Comparison of ENCODE assay signal across 21 cellular contexts in genomic region chr20:24737212-24737850, GRCh38.
DNase-seq lines count a peak whose midpoint lies in the region; ATAC-seq and TF ChIP-seq lines count a peak whose summit lies in the region.
"Had no signal": no experiment of that assay in that cellular context is flagged by ENCODE, and none has a peak within 500 bp of the region (broad histone marks: within the 10 kb centered on the region; RNA-seq: fewer than 3 reads in every experiment).

No MANE protein-coding gene starts in this region.

- H3K36me3 Mint-ChIP-seq in endodermal cell (ENCODE audit: low read depth), result no peaks in the 10 kb centered on the region
- H3K36me3 Mint-ChIP-seq in nephron progenitor cell (ENCODE audit: low read depth), result no peaks in the 10 kb centered on the region
- H3K36me3 Mint-ChIP-seq in stimulated activated effector memory CD8-positive, alpha-beta T cell treated with anti-CD3 and anti-CD28 coated beads, Interleukin-12 subunit alpha, Interleukin-12 subunit beta, amount 100 ng/mL, for 72 hours, result no peaks in the 10 kb centered on the region
- H3K36me3 Mint-ChIP-seq in activated naive CD8-positive, alpha-beta T cell treated with anti-CD3 and anti-CD28 coated beads, Interleukin-2, amount 50 U/mL, for 24 hours (ENCODE audit: low read depth), result no peaks in the 10 kb centered on the region

- no peaks in the 10 kb centered on the region for H3K27me3 ChIP-seq in endodermal cell (ENCODE audit: control insufficient read depth, insufficient read depth, low read length, poor library complexity, severe bottlenecking)
- H3K27me3 ChIP-seq: MG63 had no signal

- WGBS in endodermal cell (ENCODE audit: insufficient coverage in 1 of 2, insufficient read length in 1 of 2), 2 experiments, result 84 to 100% methylated on average over 6 to 10 of the region's 10 CpGs

- no peaks in the 10 kb centered on the region for H3K9me3 ChIP-seq in endodermal cell (ENCODE audit: control insufficient read depth, low read length)
- H3K9me3 ChIP-seq: HAP-1, MG63 had no signal

- peaks cover 19% of the 10 kb centered on the region for H3K4me1 Mint-ChIP-seq in stimulated activated naive CD8-positive, alpha-beta T cell treated with anti-CD3 and anti-CD28 coated beads, Interleukin-15, amount 100 ng/mL, for 72 hours
- peaks cover 15% of the 10 kb centered on the region for H3K4me1 Mint-ChIP-seq in endodermal cell
- peaks cover 35% of the 10 kb centered on the region for H3K4me1 Mint-ChIP-seq in nephron progenitor cell
- peaks cover 9% of the 10 kb centered on the region for H3K4me1 Mint-ChIP-seq in stimulated activated effector memory CD8-positive, alpha-beta T cell treated with anti-CD3 and anti-CD28 coated beads, Interleukin-12 subunit alpha, Interleukin-12 subunit beta, amount 100 ng/mL, for 72 hours
- H3K4me1 Mint-ChIP-seq in activated naive CD8-positive, alpha-beta T cell treated with anti-CD3 and anti-CD28 coated beads, Interleukin-2, amount 50 U/mL, for 24 hours, result peaks cover 19% of the 10 kb centered on the region

- no peak overlapping the region for H3K4me3 Mint-ChIP-seq in stimulated activated naive CD8-positive, alpha-beta T cell treated with anti-CD3 and anti-CD28 coated beads, Interleukin-15, amount 100 ng/mL, for 72 hours
- no peak overlapping the region for H3K4me3 Mint-ChIP-seq in endodermal cell
- no peak overlapping the region for H3K4me3 Mint-ChIP-seq in nephron progenitor cell
- H3K4me3 Mint-ChIP-seq in stimulated activated effector memory CD8-positive, alpha-beta T cell treated with anti-CD3 and anti-CD28 coated beads, Interleukin-12 subunit alpha, Interleukin-12 subunit beta, amount 100 ng/mL, for 72 hours, result no peak overlapping the region
- H3K4me3 Mint-ChIP-seq in activated naive CD8-positive, alpha-beta T cell treated with anti-CD3 and anti-CD28 coated beads, Interleukin-2, amount 50 U/mL, for 24 hours, result no peak overlapping the region
- H3K4me3 Mint-ChIP-seq: HFFc6 had no signal

- H3K9me3 Mint-ChIP-seq in stimulated activated naive CD8-positive, alpha-beta T cell treated with anti-CD3 and anti-CD28 coated beads, Interleukin-15, amount 100 ng/mL, for 72 hours, result no peaks in the 10 kb centered on the region
- H3K9me3 Mint-ChIP-seq in endodermal cell (no peaks in the 10 kb centered on the region), nephron progenitor cell (no peaks in the 10 kb centered on the region)
- no peaks in the 10 kb centered on the region for H3K9me3 Mint-ChIP-seq in stimulated activated effector memory CD8-positive, alpha-beta T cell treated with anti-CD3 and anti-CD28 coated beads, Interleukin-12 subunit alpha, Interleukin-12 subunit beta, amount 100 ng/mL, for 72 hours
- H3K9me3 Mint-ChIP-seq in activated naive CD8-positive, alpha-beta T cell treated with anti-CD3 and anti-CD28 coated beads, Interleukin-2, amount 50 U/mL, for 24 hours, result no peaks in the 10 kb centered on the region
- H3K9me3 Mint-ChIP-seq: HFFc6 had no signal

- H3K36me3 ChIP-seq in endodermal cell (ENCODE audit: control insufficient read depth, insufficient read depth, low read length), result no peaks in the 10 kb centered on the region
- H3K36me3 ChIP-seq: HAP-1, MG63 had no signal

- no peak overlapping the region for H3K9ac ChIP-seq in endodermal cell (ENCODE audit: extremely low read depth, low read length, poor library complexity, severe bottlenecking)
- H3K9ac ChIP-seq: GM23248 had no signal

- no peak overlapping the region for H3K27ac ChIP-seq in endodermal cell (ENCODE audit: low read depth, low read length)
- H3K27ac ChIP-seq: GM23248 had no signal

- H3K4me3 ChIP-seq in endodermal cell (ENCODE audit: low read length), result no peak overlapping the region
- H3K4me3 ChIP-seq: GM23248, HAP-1, MG63 had no signal

- no peaks in the 10 kb centered on the region for H3K4me1 ChIP-seq in endodermal cell (ENCODE audit: control insufficient read depth, insufficient read depth, low read length)
- H3K4me1 ChIP-seq: HAP-1 had no signal

- no peak overlapping the region for H3K27ac Mint-ChIP-seq in stimulated activated naive CD8-positive, alpha-beta T cell treated with anti-CD3 and anti-CD28 coated beads, Interleukin-15, amount 100 ng/mL, for 72 hours
- H3K27ac Mint-ChIP-seq in endodermal cell, result no peak overlapping the region
- peak overlapping the region; percentile 94 for H3K27ac Mint-ChIP-seq in nephron progenitor cell
- no peak overlapping the region for H3K27ac Mint-ChIP-seq in stimulated activated effector memory CD8-positive, alpha-beta T cell treated with anti-CD3 and anti-CD28 coated beads, Interleukin-12 subunit alpha, Interleukin-12 subunit beta, amount 100 ng/mL, for 72 hours
- H3K27ac Mint-ChIP-seq in activated naive CD8-positive, alpha-beta T cell treated with anti-CD3 and anti-CD28 coated beads, Interleukin-2, amount 50 U/mL, for 24 hours, result no peak overlapping the region
- H3K27ac Mint-ChIP-seq: HFFc6 had no signal

- intact Hi-C loops in Right ventricle myocardium superior (cut with DNase I), result no loop called here

- no peak for DNase-seq in stimulated activated naive CD8-positive, alpha-beta T cell treated with anti-CD3 and anti-CD28 coated beads, Interleukin-15, amount 100 ng/mL, for 72 hours
- DNase-seq in stimulated activated naive CD8-positive, alpha-beta T cell treated with anti-CD3 and anti-CD28 coated beads, Interleukin-15, Interleukin-2, amounts not matched to agents 100 U/mL and 50 U/mL, for 24 hours, result no peak
- DNase-seq in endodermal cell, result peak; percentile 69
- DNase-seq in nephron progenitor cell, result no peak
- peak in 1 of 2 donors; percentile 44 for DNase-seq in stimulated activated effector memory CD8-positive, alpha-beta T cell treated with anti-CD3 and anti-CD28 coated beads, Interleukin-12 subunit alpha, Interleukin-12 subunit beta, amount 100 ng/mL, for 72 hours (ENCODE audit: low spot score in 2 of 2)
- no peak for DNase-seq in activated naive CD8-positive, alpha-beta T cell treated with anti-CD3 and anti-CD28 coated beads, Interleukin-2, amount 50 U/mL, for 24 hours
- no peak for DNase-seq in NCI-H446 treated with DMSO at 0.1 percent for 48 hours (lab: John Stamatoyannopoulos, UW)
- no peak for DNase-seq in Right ventricle myocardium superior
- DNase-seq: DMS53; GM23248; HFFc6; KG1; MG63; NCI-H2029; NCI-H446; NCI-H526; NCI-H82; NK-92 treated with Interleukin-12 subunit alpha and Interleukin-12 subunit beta, amount 100 ng/mL, for 24 hours; PC-3 had no signal

- TF ChIP-seq CTCF in endodermal cell (conservative IDR thresholded peaks at IDR 0.05) (peak; percentile 27), nephron progenitor cell (IDR thresholded peaks at IDR 0.05) (no peak)

- ATAC-seq in stimulated activated naive CD8-positive, alpha-beta T cell treated with anti-CD3 and anti-CD28 coated beads, Interleukin-15, amount 100 ng/mL, for 72 hours, result peak; percentile 22
- ATAC-seq in stimulated activated naive CD8-positive, alpha-beta T cell treated with anti-CD3 and anti-CD28 coated beads, Interleukin-15, Interleukin-2, amounts not matched to agents 100 U/mL and 50 U/mL, for 24 hours, result no peak
- ATAC-seq in stimulated activated effector memory CD8-positive, alpha-beta T cell treated with anti-CD3 and anti-CD28 coated beads, Interleukin-12 subunit alpha, Interleukin-12 subunit beta, amount 100 ng/mL, for 72 hours, result peak; percentile 23
- ATAC-seq in activated naive CD8-positive, alpha-beta T cell treated with anti-CD3 and anti-CD28 coated beads, Interleukin-2, amount 50 U/mL, for 24 hours, result no peak
- no peak for ATAC-seq in Right ventricle myocardium superior (ENCODE audit: poor library complexity)
- ATAC-seq: PC-3, Right ventricle myocardium inferior had no signal

- H3K27me3 Mint-ChIP-seq in stimulated activated naive CD8-positive, alpha-beta T cell treated with anti-CD3 and anti-CD28 coated beads, Interleukin-15, amount 100 ng/mL, for 72 hours, result no peaks in the 10 kb centered on the region
- H3K27me3 Mint-ChIP-seq in endodermal cell (ENCODE audit: insufficient read depth) (peaks cover 2% of the 10 kb centered on the region), nephron progenitor cell (ENCODE audit: low read depth, poor library complexity) (no peaks in the 10 kb centered on the region)
- no peaks in the 10 kb centered on the region for H3K27me3 Mint-ChIP-seq in activated naive CD8-positive, alpha-beta T cell treated with anti-CD3 and anti-CD28 coated beads, Interleukin-2, amount 50 U/mL, for 24 hours

Comparison
In these comparisons a context has a peak if more than half of its experiments do, and no peak if none do; other contexts are left out.
1. ATAC-seq: peak in stimulated activated naive CD8-positive, alpha-beta T cell treated with anti-CD3 and anti-CD28 coated beads, Interleukin-15, amount 100 ng/mL, for 72 hours (single experiment) and stimulated activated effector memory CD8-positive, alpha-beta T cell treated with anti-CD3 and anti-CD28 coated beads, Interleukin-12 subunit alpha, Interleukin-12 subunit beta, amount 100 ng/mL, for 72 hours (single experiment); none in stimulated activated naive CD8-positive, alpha-beta T cell treated with anti-CD3 and anti-CD28 coated beads, Interleukin-15, Interleukin-2, amounts not matched to agents 100 U/mL and 50 U/mL, for 24 hours (single experiment), activated naive CD8-positive, alpha-beta T cell treated with anti-CD3 and anti-CD28 coated beads, Interleukin-2, amount 50 U/mL, for 24 hours (single experiment) and Right ventricle myocardium superior (single experiment).